35 cellular contexts compared by ENCODE assay signal in the genomic region with DNA sequence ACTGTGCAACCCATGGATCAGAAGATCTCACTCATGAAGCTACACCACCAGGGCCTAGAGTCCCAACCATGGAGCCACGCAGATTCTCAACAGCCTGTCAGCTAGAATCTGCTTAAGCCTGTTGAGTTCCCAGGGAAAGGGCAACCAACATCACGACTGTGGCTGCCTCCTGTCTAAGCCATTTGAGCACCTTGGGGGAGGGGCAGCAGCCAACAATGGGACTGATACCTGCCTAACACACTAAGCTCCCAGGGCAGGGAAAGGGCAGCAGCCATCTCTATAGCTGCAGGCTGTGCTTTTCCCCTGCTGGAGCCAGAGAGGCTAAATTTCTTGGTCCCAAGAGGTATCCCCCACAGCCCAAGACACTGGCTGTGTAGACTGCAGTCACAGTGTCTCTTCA.
"Had no signal": no experiment of that assay in that cellular context is flagged by ENCODE, and none has a peak within 500 bp of the region (broad histone marks: within the 10 kb centered on the region; RNA-seq: fewer than 3 reads in every experiment).

No MANE protein-coding gene starts in this region.

- H3K4me3 ChIP-seq: MG63 had no signal

- DNase-seq: Karpas-422, Kasumi-1, KG1, MG63, MM.1S, MV-4-11, NCI-H1048, NCI-H1092, NCI-H1092 treated with DMSO at 0.1 percent for 48 hours, NCI-H1105, NCI-H1105 treated with DMSO at 0.1 percent for 48 hours, NCI-H1417, NCI-H1417 treated with DMSO at 0.1 percent for 48 hours, NCI-H1436, NCI-H146, NCI-H1694, NCI-H1694 treated with DMSO at 0.1 percent for 48 hours, NCI-H187, NCI-H187 treated with DMSO at 0.1 percent for 48 hours, NCI-H1930, NCI-H2029, NCI-H2029 treated with DMSO at 0.1 percent for 48 hours, NCI-H2081, NCI-H2081 treated with DMSO at 0.1 percent for 48 hours, NCI-H2107, NCI-H2171, NCI-H2171 treated with DMSO at 0.1 percent for 48 hours, NCI-H2227 treated with DMSO at 0.1 percent for 48 hours, NCI-H226, NCI-H345, NCI-H446, NCI-H446 treated with DMSO at 0.1 percent for 48 hours, NCI-H510A, NCI-H510A treated with DMSO at 0.1 percent for 48 hours had no signal

- H3K27ac ChIP-seq: KMS-11 had no signal

- H3K9me3 ChIP-seq: MG63 had no signal

- H3K27me3 ChIP-seq: MG63 had no signal

- H3K36me3 ChIP-seq: MG63 had no signal
